Comparison of ENCODE assay signal across 10 cellular contexts in the genomic region with DNA sequence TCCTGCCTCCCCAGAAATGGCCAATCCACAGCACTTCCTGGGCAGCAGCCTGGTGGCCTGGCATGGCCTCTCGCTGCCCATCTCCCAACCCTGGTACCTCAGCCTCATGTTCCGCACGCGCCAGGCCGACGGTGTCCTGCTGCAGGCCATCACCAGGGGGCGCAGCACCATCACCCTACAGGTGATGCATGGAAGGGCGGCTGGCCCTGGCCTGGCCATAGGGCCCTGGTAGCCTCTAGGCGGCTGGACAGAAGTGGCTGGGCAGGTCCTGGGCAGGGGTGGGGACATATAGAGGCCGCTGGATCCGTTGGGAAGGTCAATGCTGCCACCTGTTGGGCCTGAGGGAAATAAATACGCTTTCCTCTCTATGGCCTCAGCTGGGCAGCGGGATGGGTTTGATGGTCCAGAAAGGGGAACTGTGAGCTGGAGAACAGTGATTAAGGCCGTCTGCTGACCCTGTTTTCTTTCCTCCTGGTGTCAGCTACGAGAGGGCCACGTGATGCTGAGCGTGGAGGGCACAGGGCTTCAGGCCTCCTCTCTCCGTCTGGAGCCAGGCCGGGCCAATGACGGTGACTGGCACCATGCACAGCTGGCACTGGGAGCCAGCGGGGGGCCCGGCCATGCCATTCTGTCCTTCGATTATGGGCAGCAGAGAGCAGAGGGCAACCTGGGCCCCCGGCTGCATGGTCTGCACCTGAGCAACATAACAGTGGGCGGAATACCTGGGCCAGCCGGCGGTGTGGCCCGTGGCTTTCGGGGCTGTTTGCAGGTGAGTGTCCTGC. TPM values are rescaled to one million over a fixed set of nuclear protein-coding genes. Genes with fewer than 3 reads are reported as not detected.
DNase-seq lines count a peak whose midpoint lies in the region; ATAC-seq lines count a peak whose summit lies in the region.
"Had no signal": no experiment of that assay in that cellular context is flagged by ENCODE, and none has a peak within 500 bp of the region (broad histone marks: within the 10 kb centered on the region; RNA-seq: fewer than 3 reads in every experiment).

No MANE protein-coding gene starts in this region.

- no peaks in the 10 kb centered on the region for H3K9me3 ChIP-seq in esophagus (ENCODE audit: control insufficient read depth in 2 of 2, insufficient read depth in 1 of 2, low read depth in 1 of 2, low read length in 1 of 2)
- H3K9me3 ChIP-seq in naive thymus-derived CD4-positive, alpha-beta T cell (ENCODE audit: control insufficient read depth in 2 of 3, low read length in 3 of 3), result no peaks in the 10 kb centered on the region
- H3K9me3 ChIP-seq: BLaER1 treated with 17β-estradiol and CSF1 and Interleukin-3, amounts not matched to agents 10 nM and 100 nM had no signal

- WGBS in esophagus, 2 donors, result 49 to 51% methylated on average over 29 of the region's 29 CpGs

- CTCF ChIA-PET in naive thymus-derived CD4-positive, alpha-beta T cell (lab: Charles Lee), result interaction anchor here (0.6 to 1.8 kb wide), 10 partner anchors 17 to 781 kb away, joined by 3 to 9 read pairs (median 3); a partner anchor contains a TSS

- H3K9me3 Mint-ChIP-seq in activated T-cell treated with anti-CD3 and anti-CD28 coated beads, Interleukin-2, amount 50 U/mL, for 24 hours, result no peaks in the 10 kb centered on the region
- no peaks in the 10 kb centered on the region for H3K9me3 Mint-ChIP-seq in naive thymus-derived CD4-positive, alpha-beta T cell
- no peaks in the 10 kb centered on the region for H3K9me3 Mint-ChIP-seq in stimulated activated memory B cell treated with anti-CD40 and anti-IgM and Interleukin-4, amounts not matched to agents 10 μg/mL and 1 μg/mL and 100 μg/mL, for 72 hours

- H3K27me3 ChIP-seq in esophagus (ENCODE audit: control insufficient read depth in 1 of 2, insufficient read depth in 2 of 2, low read length in 2 of 2), result no peaks in the 10 kb centered on the region
- no peaks in the 10 kb centered on the region for H3K27me3 ChIP-seq in naive thymus-derived CD4-positive, alpha-beta T cell (ENCODE audit: control insufficient read depth in 2 of 2, insufficient read depth in 2 of 2, low read length in 2 of 2)
- H3K27me3 ChIP-seq: BLaER1 treated with 17β-estradiol and CSF1 and Interleukin-3, amounts not matched to agents 10 nM and 100 nM had no signal

- no peaks in the 10 kb centered on the region for H3K36me3 Mint-ChIP-seq in activated T-cell treated with anti-CD3 and anti-CD28 coated beads, Interleukin-2, amount 50 U/mL, for 24 hours (ENCODE audit: low read depth)
- H3K36me3 Mint-ChIP-seq in naive thymus-derived CD4-positive, alpha-beta T cell, result no peaks in the 10 kb centered on the region
- H3K36me3 Mint-ChIP-seq in stimulated activated memory B cell treated with anti-CD40 and anti-IgM and Interleukin-4, amounts not matched to agents 10 μg/mL and 1 μg/mL and 100 μg/mL, for 72 hours, result no peaks in the 10 kb centered on the region

- intact Hi-C loops in naive thymus-derived CD4-positive, alpha-beta T cell (cut with micrococcal nuclease), result loop anchor here (1.0 to 2.0 kb wide), 6 partner anchors 20 to 435 kb away; a partner anchor contains a TSS

- no peak overlapping the region for H3K4me3 Mint-ChIP-seq in activated T-cell treated with anti-CD3 and anti-CD28 coated beads, Interleukin-2, amount 50 U/mL, for 24 hours
- peak overlapping the region in 1 of 10 donors; percentile 60 for H3K4me3 Mint-ChIP-seq in naive thymus-derived CD4-positive, alpha-beta T cell
- H3K4me3 Mint-ChIP-seq in stimulated activated memory B cell treated with anti-CD40 and anti-IgM and Interleukin-4, amounts not matched to agents 10 μg/mL and 1 μg/mL and 100 μg/mL, for 72 hours, result no peak overlapping the region

- peak overlapping the region; percentile 39 to 86 for H3K27ac ChIP-seq in esophagus (ENCODE audit: low read depth in 2 of 2, low read length in 1 of 2)
- H3K27ac ChIP-seq in naive thymus-derived CD4-positive, alpha-beta T cell (ENCODE audit: low read depth, low read length), result no peak overlapping the region
- H3K27ac ChIP-seq: BLaER1 treated with 17β-estradiol and CSF1 and Interleukin-3, amounts not matched to agents 10 nM and 100 nM had no signal

- POLR2A ChIA-PET in naive thymus-derived CD4-positive, alpha-beta T cell (lab: Charles Lee), result no interaction called here

- H3K27me3 Mint-ChIP-seq in activated T-cell treated with anti-CD3 and anti-CD28 coated beads, Interleukin-2, amount 50 U/mL, for 24 hours, result no peaks in the 10 kb centered on the region
- no peaks in the 10 kb centered on the region for H3K27me3 Mint-ChIP-seq in naive thymus-derived CD4-positive, alpha-beta T cell
- H3K27me3 Mint-ChIP-seq in stimulated activated memory B cell treated with anti-CD40 and anti-IgM and Interleukin-4, amounts not matched to agents 10 μg/mL and 1 μg/mL and 100 μg/mL, for 72 hours, result peaks cover 23% of the 10 kb centered on the region

- no peaks in the 10 kb centered on the region for H3K4me1 Mint-ChIP-seq in activated T-cell treated with anti-CD3 and anti-CD28 coated beads, Interleukin-2, amount 50 U/mL, for 24 hours (ENCODE audit: low read depth)
- H3K4me1 Mint-ChIP-seq in naive thymus-derived CD4-positive, alpha-beta T cell, result peaks cover 0 to 9% (median 0%) of the 10 kb centered on the region in 7 donors
- H3K4me1 Mint-ChIP-seq in stimulated activated memory B cell treated with anti-CD40 and anti-IgM and Interleukin-4, amounts not matched to agents 10 μg/mL and 1 μg/mL and 100 μg/mL, for 72 hours, result peaks cover 17% of the 10 kb centered on the region

- H3K4me1 ChIP-seq in esophagus (ENCODE audit: control insufficient read depth in 2 of 2, insufficient read depth in 2 of 2, low read length in 1 of 2), result peaks cover 4 to 28% of the 10 kb centered on the region in 2 donors
- no peaks in the 10 kb centered on the region for H3K4me1 ChIP-seq in naive thymus-derived CD4-positive, alpha-beta T cell (ENCODE audit: control insufficient read depth in 2 of 2, insufficient read depth in 2 of 2, low read length in 2 of 2)

- peak; percentile 55 for ATAC-seq in HG03066 (IDR thresholded peaks at IDR 0.05; ENCODE audit: low read depth, unreplicated experiment)
- peak; percentile 92 for ATAC-seq in naive thymus-derived CD4-positive, alpha-beta T cell
- ATAC-seq in stimulated activated memory B cell treated with anti-CD40 and anti-IgM and Interleukin-4, amounts not matched to agents 10 μg/mL and 1 μg/mL and 100 μg/mL, for 72 hours, result peak; percentile 76

- peak; percentile 57 for DNase-seq in NCI-H1694 treated with DMSO at 0.1 percent for 48 hours (lab: John Stamatoyannopoulos, UW)
- DNase-seq in NCI-H1694 (lab: John Stamatoyannopoulos, UW), result no peak
- peak; percentile 87 for DNase-seq in activated T-cell treated with anti-CD3 and anti-CD28 coated beads, Interleukin-2, amount 50 U/mL, for 24 hours
- DNase-seq in naive thymus-derived CD4-positive, alpha-beta T cell, result peak; percentile 57 to 86 (median 68)

- H3K36me3 ChIP-seq in esophagus (ENCODE audit: control insufficient read depth in 2 of 2, insufficient read depth in 2 of 2, low read length in 1 of 2), result peaks cover 0 to 41% of the 10 kb centered on the region in 2 donors
- H3K36me3 ChIP-seq in naive thymus-derived CD4-positive, alpha-beta T cell (ENCODE audit: control insufficient read depth in 2 of 3, insufficient read depth in 3 of 3, low read length in 3 of 3), result peaks cover 0 to 2% (median 0%) of the 10 kb centered on the region in 3 experiments

- no peak overlapping the region for H3K4me3 ChIP-seq in esophagus (ENCODE audit: low read depth in 1 of 2, low read length in 2 of 2)
- H3K4me3 ChIP-seq in naive thymus-derived CD4-positive, alpha-beta T cell (ENCODE audit: low read length), result no peak overlapping the region
- H3K4me3 ChIP-seq: BLaER1 treated with 17β-estradiol and CSF1 and Interleukin-3, amounts not matched to agents 10 nM and 100 nM had no signal

- H3K27ac Mint-ChIP-seq in activated T-cell treated with anti-CD3 and anti-CD28 coated beads, Interleukin-2, amount 50 U/mL, for 24 hours, result peak overlapping the region; percentile 64
- peak overlapping the region in 1 of 9 donors; percentile 36 for H3K27ac Mint-ChIP-seq in naive thymus-derived CD4-positive, alpha-beta T cell
- no peak overlapping the region for H3K27ac Mint-ChIP-seq in stimulated activated memory B cell treated with anti-CD40 and anti-IgM and Interleukin-4, amounts not matched to agents 10 μg/mL and 1 μg/mL and 100 μg/mL, for 72 hours

RNA-seq across cellular contexts. Expression of a gene that starts 14.4 kb away (rescaled TPM):
- 10.0 TPM for polyA plus RNA-seq in PFSK-1 (2012; ENCODE audit: insufficient read length, low read depth)
- polyA plus RNA-seq in esophagus, result 10 to 100 TPM; 17.4 to 19.4 TPM
- 1 to 10 TPM; 3.0 to 6.4 (median 3.2) TPM for total RNA-seq in naive thymus-derived CD4-positive, alpha-beta T cell
- polyA plus RNA-seq in naive thymus-derived CD4-positive, alpha-beta T cell, result 1 to 10 TPM in 1 of 2 donors, under 1 TPM in 1; 0.17 to 1.3 TPM

RNA-seq across cellular contexts. Expression of a gene that starts 19.2 kb away (rescaled TPM):
- 22.0 TPM for polyA plus RNA-seq in PFSK-1 (2012; ENCODE audit: insufficient read length, low read depth)
- 10 to 100 TPM in 1 of 2 donors, 1 to 10 TPM in 1; 6.3 to 10.4 TPM for polyA plus RNA-seq in esophagus
- total RNA-seq in naive thymus-derived CD4-positive, alpha-beta T cell, result 10 to 100 TPM in 1 of 5 experiments, 1 to 10 TPM in 1, under 1 TPM in 2, not detected in 1; 0.38 to 16.1 (median 1.3) TPM
- under 1 TPM in 1 of 2 donors, not detected in 1; 0.67 TPM for polyA plus RNA-seq in naive thymus-derived CD4-positive, alpha-beta T cell

RNA-seq across cellular contexts. Expression of a gene that starts 43.0 kb away (rescaled TPM):
- not detected for polyA plus RNA-seq in PFSK-1 (2012; ENCODE audit: insufficient read length, low read depth)
- under 1 TPM; 0.08 to 0.14 TPM for polyA plus RNA-seq in esophagus
- total RNA-seq in naive thymus-derived CD4-positive, alpha-beta T cell, result not detected
- not detected for polyA plus RNA-seq in naive thymus-derived CD4-positive, alpha-beta T cell
- total RNA-seq: subcutaneous adipose tissue had no signal

RNA-seq across cellular contexts. Expression of a gene that starts 50.1 kb away (rescaled TPM):
- 572 TPM for polyA plus RNA-seq in PFSK-1 (2012; ENCODE audit: insufficient read length, low read depth)
- polyA plus RNA-seq in esophagus, result 100 to 1,000 TPM in 1 of 2 donors, 10 to 100 TPM in 1; 31.4 to 124 TPM
- 100 to 1,000 TPM; 110 to 173 (median 135) TPM for total RNA-seq in naive thymus-derived CD4-positive, alpha-beta T cell
- polyA plus RNA-seq in naive thymus-derived CD4-positive, alpha-beta T cell, result 100 to 1,000 TPM; 134 to 179 TPM

Comparison
In these comparisons a context has a peak if more than half of its experiments do, and no peak if none do; other contexts are left out.
1. RNA of a gene that starts 14.4 kb away (polyA plus RNA-seq): 17.4 to 19.4 TPM in esophagus; 0.17 to 1.3 TPM in naive thymus-derived CD4-positive, alpha-beta T cell; every median in the first group is over 4 times any median in the second.
2. RNA of a gene that starts 19.2 kb away (polyA plus RNA-seq): 6.3 to 10.4 TPM in esophagus; 0.67 TPM in naive thymus-derived CD4-positive, alpha-beta T cell; every median in the first group is over 4 times any median in the second.
3. Peak in every context shown above with its lines, with median percentiles within 50 percentile points of each other: ATAC-seq.